14 cellular contexts compared by ENCODE assay signal in the genomic region with DNA sequence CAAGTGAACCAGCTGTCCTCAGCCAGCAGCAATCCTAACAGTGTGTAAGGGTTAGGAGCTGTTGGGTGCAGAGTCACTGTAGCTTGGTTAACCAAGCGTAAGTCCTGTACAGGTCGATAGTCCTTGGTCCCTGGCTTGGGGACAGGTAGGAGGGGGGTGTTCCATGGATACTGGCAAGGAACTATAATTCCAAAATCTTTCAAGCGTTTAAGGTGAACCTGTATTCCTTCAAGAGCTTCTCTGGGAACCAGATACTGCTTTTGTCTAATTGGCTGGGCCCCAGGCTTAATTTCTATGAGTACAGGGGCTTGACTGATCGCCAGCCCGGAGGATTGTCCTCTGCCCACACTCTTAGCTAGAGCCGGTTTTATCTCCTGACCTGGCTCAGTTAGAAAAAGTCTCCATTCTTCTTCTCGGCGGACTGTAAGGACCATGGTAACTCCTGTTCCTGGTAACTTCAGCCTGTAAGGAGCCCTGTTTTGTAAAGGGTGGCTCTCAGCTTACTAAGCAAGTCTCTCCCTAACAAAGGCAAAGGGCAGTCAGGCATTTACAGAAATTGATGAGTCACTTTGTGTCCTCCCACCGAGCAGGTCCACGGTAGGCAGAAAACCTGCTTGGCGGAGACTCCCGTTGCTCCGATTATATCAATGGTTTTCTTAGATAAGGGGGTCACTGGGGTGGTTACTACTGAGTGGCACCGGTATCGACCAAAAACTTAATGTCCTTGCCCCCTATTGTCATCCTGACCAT. TPM values are rescaled to one million over a fixed set of nuclear protein-coding genes. Genes with fewer than 3 reads are reported as not detected.
A peak's percentile ranks its signal among the peaks of the same experiment; 100 is the strongest.
DNase-seq lines count a peak whose midpoint lies in the region; ATAC-seq and TF ChIP-seq lines count a peak whose summit lies in the region.
"Had no signal": no experiment of that assay in that cellular context is flagged by ENCODE, and none has a peak within 500 bp of the region (broad histone marks: within the 10 kb centered on the region; RNA-seq: fewer than 3 reads in every experiment).

No MANE protein-coding gene starts in this region.

- H4K20me1 ChIP-seq in PC-9 (ENCODE audit: insufficient read depth), result no peaks in the 10 kb centered on the region
- H4K20me1 ChIP-seq in neural progenitor cell (ENCODE audit: low read depth), result no peaks in the 10 kb centered on the region
- no peaks in the 10 kb centered on the region for H4K20me1 ChIP-seq in PC-3 (ENCODE audit: low read length)
- H4K20me1 ChIP-seq: BLaER1 had no signal

- peaks cover 10% of the 10 kb centered on the region for H3K9me3 ChIP-seq in PC-9 (ENCODE audit: insufficient read depth, low read depth)
- peaks cover 1% of the 10 kb centered on the region for H3K9me3 ChIP-seq in neural progenitor cell (ENCODE audit: low read depth)
- no peaks in the 10 kb centered on the region for H3K9me3 ChIP-seq in PC-3 (ENCODE audit: low read length)

- CTCF ChIA-PET in PC-9 (lab: Charles Lee), result no interaction called here
- CTCF ChIA-PET in PC-3 (lab: Charles Lee), result no interaction called here

- H3K4me2 ChIP-seq in PC-9, result peak overlapping the region; percentile 34; the same call in 1 of the 2 replicates
- H3K4me2 ChIP-seq in neural progenitor cell, result no peak overlapping the region
- no peak overlapping the region for H3K4me2 ChIP-seq in PC-3 (ENCODE audit: low read length)
- H3K4me2 ChIP-seq: BLaER1 had no signal

- in situ Hi-C loops in Caki2 (cut with HindIII; ENCODE audit: low pct_unique_long_range_greater_than_20kb, low sequenced_read_pairs), result no loop called here

- H3K27me3 ChIP-seq in PC-9 (ENCODE audit: insufficient read depth, low read depth) (peaks cover 8% of the 10 kb centered on the region; the same call in 1 of the 2 replicates), neural progenitor cell (peaks cover 7% of the 10 kb centered on the region), PC-3 (ENCODE audit: low read length) (no peaks in the 10 kb centered on the region)
- H3K27me3 ChIP-seq: BLaER1 had no signal

- no peaks in the 10 kb centered on the region for H3K9me2 ChIP-seq in PC-9 (ENCODE audit: insufficient read depth)
- H3K9me2 ChIP-seq in PC-3 (replicated peaks; ENCODE audit: low read length), result no peaks in the 10 kb centered on the region

- H3K9ac ChIP-seq in neural progenitor cell (no peak overlapping the region), PC-3 (ENCODE audit: low read length) (no peak overlapping the region)
- H3K9ac ChIP-seq: BLaER1 had no signal

- H2AFZ ChIP-seq in PC-9 (peak overlapping the region; percentile 37; the same call in 1 of the 2 replicates), neural progenitor cell (replicated peaks) (no peak overlapping the region), PC-3 (ENCODE audit: low read length) (no peak overlapping the region)

- no peaks in the 10 kb centered on the region for H3F3A ChIP-seq in PC-9 (ENCODE audit: insufficient read depth, low read depth)
- peaks cover 7% of the 10 kb centered on the region for H3F3A ChIP-seq in neural progenitor cell (ENCODE audit: low read depth)
- no peaks in the 10 kb centered on the region for H3F3A ChIP-seq in PC-3 (ENCODE audit: low read length, unreplicated experiment)

- H3K27ac Mint-ChIP-seq in neural progenitor cell, result no peak overlapping the region

- no peak overlapping the region for H3K4me3 Mint-ChIP-seq in neural progenitor cell

- peaks cover 2% of the 10 kb centered on the region for H3K27me3 Mint-ChIP-seq in neural progenitor cell (ENCODE audit: insufficient read depth, low read depth)

- H3K4me3 ChIP-seq in PC-9, result no peak overlapping the region
- H3K4me3 ChIP-seq in fibroblast of mammary gland (ENCODE audit: control insufficient read depth, low read depth, low read length), result no peak overlapping the region
- H3K4me3 ChIP-seq in neural progenitor cell, result no peak overlapping the region
- H3K4me3 ChIP-seq in PC-3 (ENCODE audit: low read length), result no peak overlapping the region
- H3K4me3 ChIP-seq: BLaER1 had no signal

- H3K4me1 ChIP-seq in PC-9 (replicated peaks; ENCODE audit: insufficient read depth) (peaks cover 18% of the 10 kb centered on the region), neural progenitor cell (no peaks in the 10 kb centered on the region), PC-3 (ENCODE audit: insufficient read depth, low read length) (no peaks in the 10 kb centered on the region)
- H3K4me1 ChIP-seq: BLaER1 had no signal

- DNase-seq in Caki2 (ENCODE audit: low read depth) (peak; percentile 16), PC-9 (peak; percentile 10 to 59), fibroblast of mammary gland (ENCODE audit: low read depth) (peak; percentile 11), neural progenitor cell (ENCODE audit: low spot score) (no peak), PC-3 (no peak)
- DNase-seq: 8988T, AML-193, Calu3, DMS 273 treated with DMSO at 0.1 percent for 48 hours, IMR-90 had no signal

- no peak for TF ChIP-seq CTCF in PC-9 (conservative IDR thresholded peaks at IDR 0.05)
- no peak for TF ChIP-seq CTCF in fibroblast of mammary gland (conservative IDR thresholded peaks at IDR 0.05; ENCODE audit: control insufficient read depth, insufficient read depth, low read depth, low read length)
- TF ChIP-seq CTCF in neural progenitor cell (IDR thresholded peaks at IDR 0.05), result no peak
- no peak for TF ChIP-seq CTCF in PC-3 (conservative IDR thresholded peaks at IDR 0.05; ENCODE audit: low read depth, low read length)

- POLR2A ChIA-PET in PC-9 (lab: Charles Lee; ENCODE audit: unreplicated experiment) (no interaction called here), PC-3 (lab: Charles Lee; ENCODE audit: unreplicated experiment) (no interaction called here)

- intact Hi-C loops in PC-9 (cut with micrococcal nuclease; ENCODE audit: unreplicated experiment), result no loop called here
- intact Hi-C loops in PC-3 (cut with micrococcal nuclease), result no loop called here

- H3K36me3 Mint-ChIP-seq in neural progenitor cell, result no peaks in the 10 kb centered on the region

- H3K4me1 Mint-ChIP-seq in neural progenitor cell, result no peaks in the 10 kb centered on the region

- no peak overlapping the region for H3K27ac ChIP-seq in PC-9
- H3K27ac ChIP-seq in neural progenitor cell, result no peak overlapping the region
- H3K27ac ChIP-seq in PC-3 (ENCODE audit: low read length), result no peak overlapping the region
- H3K27ac ChIP-seq: BLaER1 had no signal

- H3K36me3 ChIP-seq in PC-9 (ENCODE audit: low read depth) (no peaks in the 10 kb centered on the region), neural progenitor cell (no peaks in the 10 kb centered on the region), PC-3 (ENCODE audit: low read depth, low read length) (no peaks in the 10 kb centered on the region)
- H3K36me3 ChIP-seq: BLaER1 had no signal

- H3K79me2 ChIP-seq in PC-9 (ENCODE audit: low read depth), result no peaks in the 10 kb centered on the region
- no peaks in the 10 kb centered on the region for H3K79me2 ChIP-seq in neural progenitor cell (ENCODE audit: low read depth)
- no peaks in the 10 kb centered on the region for H3K79me2 ChIP-seq in PC-3 (ENCODE audit: low read length)

- BruUV-seq in PC-9 (replicated peaks; lab: Mats Ljungman, UMichigan) (no TSS peak), PC-3 (replicated peaks; lab: Mats Ljungman, UMichigan) (no TSS peak)

- peaks cover 34% of the 10 kb centered on the region for H3K9me3 Mint-ChIP-seq in neural progenitor cell

- ATAC-seq in HG03135 (IDR thresholded peaks at IDR 0.05; ENCODE audit: unreplicated experiment) (no peak), PC-3 (no peak)
- ATAC-seq: HCT116 had no signal

RNA-seq across cellular contexts. Expression of gene ZNF354C, which starts 6.0 kb away (rescaled TPM):
- not detected in 2 replicates for total RNA-seq in Caki2 (2014; rRNA removed; shearing (Covaris generic); ENCODE audit: low replicate concordance)
- total RNA-seq in PC-9 (2021), result 2.5 and 2.7 TPM in 2 replicates
- 19.3 and 29.8 TPM in 2 replicates for total RNA-seq in neural progenitor cell (ENCODE audit: low replicate concordance)
- not detected in 2 replicates for total RNA-seq in PC-3 (2014; rRNA removed)

RNA-seq across cellular contexts. Expression of gene ZNF879, which starts 30.6 kb away (rescaled TPM):
- total RNA-seq in Caki2 (2014; rRNA removed; shearing (Covaris generic); ENCODE audit: low replicate concordance), result 0.74 and 0.87 TPM in 2 replicates
- total RNA-seq in PC-9 (2021), result 0.24 and 0.83 TPM in 2 replicates
- 10.4 and 10.6 TPM in 2 replicates for total RNA-seq in neural progenitor cell (ENCODE audit: low replicate concordance)
- total RNA-seq in PC-3 (2014; rRNA removed), result not detected in 2 replicates

RNA-seq across cellular contexts. Expression of gene GRM6, which starts 59.1 kb away (rescaled TPM):
- total RNA-seq in Caki2 (2014; rRNA removed; shearing (Covaris generic); ENCODE audit: low replicate concordance), result not detected in 2 replicates
- total RNA-seq in PC-9 (2021) (not detected in 2 replicates), neural progenitor cell (ENCODE audit: low replicate concordance) (not detected in 2 replicates), PC-3 (2014; rRNA removed) (not detected in 2 replicates)
- total RNA-seq: Calu3, Daoy, IMR-90 had no signal

Comparison
In these comparisons a context has a peak if more than half of its experiments do, and no peak if none do; other contexts are left out.
1. DNase-seq: peak in Caki2 (single experiment), PC-9 (2 of 2) and fibroblast of mammary gland (single experiment); none in neural progenitor cell (single experiment) and PC-3 (single experiment).